In genomic region chr6:169959129-169960002, GRCh38 we compare ENCODE assay signal across 9 cellular contexts.
DNase-seq lines count a peak whose midpoint lies in the region; ATAC-seq and TF ChIP-seq lines count a peak whose summit lies in the region.
"Had no signal": no experiment of that assay in that cellular context is flagged by ENCODE, and none has a peak within 500 bp of the region (broad histone marks: within the 10 kb centered on the region; RNA-seq: fewer than 3 reads in every experiment).

No MANE protein-coding gene starts in this region.

- no peaks in the 10 kb centered on the region for H3K9me3 Mint-ChIP-seq in activated naive CD8-positive, alpha-beta T cell (ENCODE audit: low read depth)
- peaks cover 5% of the 10 kb centered on the region for H3K9me3 Mint-ChIP-seq in neural progenitor cell
- H3K9me3 Mint-ChIP-seq: natural killer cell treated with Interleukin-12 subunit alpha and Interleukin-12 subunit beta and Interleukin-15 and Interleukin-18, amount 100 ng/mL, for 72 hours had no signal

- no peak overlapping the region for H3K9ac ChIP-seq in neural progenitor cell
- H3K9ac ChIP-seq in PC-3 (ENCODE audit: low read length), result no peak overlapping the region

- no peak overlapping the region for H3K4me3 ChIP-seq in neural progenitor cell
- no peak overlapping the region for H3K4me3 ChIP-seq in PC-3 (ENCODE audit: low read length)

- intact Hi-C loops in PC-3 (cut with micrococcal nuclease), result no loop called here

- POLR2A ChIA-PET in PC-3 (lab: Charles Lee; ENCODE audit: unreplicated experiment), result no interaction called here

- peaks cover 11% of the 10 kb centered on the region for H3K4me1 ChIP-seq in neural progenitor cell
- no peaks in the 10 kb centered on the region; the same call in 1 of the 2 replicates for H3K4me1 ChIP-seq in PC-3 (ENCODE audit: insufficient read depth, low read length)

- no peaks in the 10 kb centered on the region for H3F3A ChIP-seq in neural progenitor cell (ENCODE audit: low read depth)
- H3F3A ChIP-seq in PC-3 (ENCODE audit: low read length, unreplicated experiment), result no peaks in the 10 kb centered on the region

- no peaks in the 10 kb centered on the region for H3K36me3 ChIP-seq in neural progenitor cell
- no peaks in the 10 kb centered on the region for H3K36me3 ChIP-seq in PC-3 (ENCODE audit: low read depth, low read length)

- H3K4me3 Mint-ChIP-seq in activated naive CD8-positive, alpha-beta T cell, result peak overlapping the region; percentile 44
- H3K4me3 Mint-ChIP-seq in neural progenitor cell, result peak overlapping the region; percentile 55
- H3K4me3 Mint-ChIP-seq: natural killer cell treated with Interleukin-12 subunit alpha and Interleukin-12 subunit beta and Interleukin-15 and Interleukin-18, amount 100 ng/mL, for 72 hours had no signal

- H3K27ac ChIP-seq in neural progenitor cell, result no peak overlapping the region
- no peak overlapping the region for H3K27ac ChIP-seq in PC-3 (ENCODE audit: low read length)

- no peaks in the 10 kb centered on the region for H3K36me3 Mint-ChIP-seq in activated naive CD8-positive, alpha-beta T cell
- H3K36me3 Mint-ChIP-seq in neural progenitor cell, result no peaks in the 10 kb centered on the region
- H3K36me3 Mint-ChIP-seq: natural killer cell treated with Interleukin-12 subunit alpha and Interleukin-12 subunit beta and Interleukin-15 and Interleukin-18, amount 100 ng/mL, for 72 hours had no signal

- DNase-seq in Daoy (ENCODE audit: low read depth), result peak; percentile 27
- peak; percentile 78 for DNase-seq in NCI-H748 (lab: John Stamatoyannopoulos, UW; ENCODE audit: unreplicated experiment)
- no peak for DNase-seq in neural progenitor cell (ENCODE audit: low spot score)
- no peak for DNase-seq in HuH-7.5 (ENCODE audit: low spot score)
- DNase-seq in PC-3, result no peak
- DNase-seq in NCI-H526 (lab: John Stamatoyannopoulos, UW), result no peak

- H3K27me3 Mint-ChIP-seq in activated naive CD8-positive, alpha-beta T cell, result no peaks in the 10 kb centered on the region
- H3K27me3 Mint-ChIP-seq in neural progenitor cell (ENCODE audit: insufficient read depth, low read depth), result peaks cover 11% of the 10 kb centered on the region

- H2AFZ ChIP-seq in neural progenitor cell (replicated peaks) (no peak overlapping the region), PC-3 (ENCODE audit: low read length) (no peak overlapping the region)

- H3K9me3 ChIP-seq in neural progenitor cell (ENCODE audit: low read depth), result no peaks in the 10 kb centered on the region
- no peaks in the 10 kb centered on the region for H3K9me3 ChIP-seq in PC-3 (ENCODE audit: low read length)

- BruUV-seq in PC-3 (replicated peaks; lab: Mats Ljungman, UMichigan), result no TSS peak

- CTCF ChIA-PET in PC-3 (lab: Charles Lee), result interaction anchor here (0.5 kb wide), 1 partner anchor 18 kb away, joined by 3 read pairs; no protein-coding TSS in a partner anchor

- H3K4me2 ChIP-seq in neural progenitor cell (no peak overlapping the region), PC-3 (ENCODE audit: low read length) (no peak overlapping the region)

- no peaks in the 10 kb centered on the region for H3K9me2 ChIP-seq in PC-3 (replicated peaks; ENCODE audit: low read length)

- H3K4me1 Mint-ChIP-seq in activated naive CD8-positive, alpha-beta T cell (ENCODE audit: low read depth), result peaks cover 23% of the 10 kb centered on the region
- peaks cover 34% of the 10 kb centered on the region for H3K4me1 Mint-ChIP-seq in neural progenitor cell

- H3K27ac Mint-ChIP-seq in activated naive CD8-positive, alpha-beta T cell, result peak overlapping the region; percentile 82
- H3K27ac Mint-ChIP-seq in neural progenitor cell, result no peak overlapping the region
- H3K27ac Mint-ChIP-seq: natural killer cell treated with Interleukin-12 subunit alpha and Interleukin-12 subunit beta and Interleukin-15 and Interleukin-18, amount 100 ng/mL, for 72 hours had no signal

- ATAC-seq in HG02938 (IDR thresholded peaks at IDR 0.05; ENCODE audit: unreplicated experiment) (peak; percentile 82), PC-3 (no peak)

- H3K27me3 ChIP-seq in neural progenitor cell, result peaks cover 14% of the 10 kb centered on the region
- no peaks in the 10 kb centered on the region for H3K27me3 ChIP-seq in PC-3 (ENCODE audit: low read length)

- no peaks in the 10 kb centered on the region for H4K20me1 ChIP-seq in neural progenitor cell (ENCODE audit: low read depth)
- H4K20me1 ChIP-seq in PC-3 (ENCODE audit: low read length), result no peaks in the 10 kb centered on the region

- TF ChIP-seq CTCF in neural progenitor cell (IDR thresholded peaks at IDR 0.05), result no peak
- TF ChIP-seq CTCF in PC-3 (conservative IDR thresholded peaks at IDR 0.05; ENCODE audit: low read depth, low read length), result no peak

- H3K79me2 ChIP-seq in neural progenitor cell (ENCODE audit: low read depth) (no peaks in the 10 kb centered on the region), PC-3 (ENCODE audit: low read length) (no peaks in the 10 kb centered on the region)

Comparison
In these comparisons a context has a peak if more than half of its experiments do, and no peak if none do; other contexts are left out.
1. DNase-seq: peak in Daoy (single experiment) and NCI-H748 (single experiment); none in neural progenitor cell (single experiment), HuH-7.5 (single experiment), PC-3 (single experiment) and NCI-H526 (0 of 2).